13 cellular contexts compared by ENCODE assay signal in the genomic region with DNA sequence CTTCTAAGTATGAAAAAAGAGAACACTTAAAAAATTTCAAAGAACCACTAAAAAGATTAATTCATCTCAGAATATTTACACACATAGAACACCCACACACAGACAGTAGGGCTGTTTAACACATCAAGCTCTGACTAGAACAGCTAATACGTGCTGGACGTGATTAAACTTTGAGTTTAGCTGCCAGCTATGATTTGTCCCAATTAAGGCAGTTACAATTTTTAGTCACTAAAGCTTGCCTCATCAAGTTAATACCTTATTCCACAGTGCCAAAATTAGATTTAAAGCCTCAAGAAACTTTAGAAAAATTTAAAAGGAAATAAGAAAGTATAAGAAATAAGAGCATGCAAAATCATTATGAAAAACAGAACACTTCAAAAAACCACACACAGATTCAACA. TPM values are rescaled to one million over a fixed set of nuclear protein-coding genes. Genes with fewer than 3 reads are reported as not detected.
DNase-seq lines count a peak whose midpoint lies in the region; ATAC-seq and TF ChIP-seq lines count a peak whose summit lies in the region.
"Had no signal": no experiment of that assay in that cellular context is flagged by ENCODE, and none has a peak within 500 bp of the region (broad histone marks: within the 10 kb centered on the region; RNA-seq: fewer than 3 reads in every experiment).

No MANE protein-coding gene starts in this region.

- no peak overlapping the region for H2AK5ac ChIP-seq in trophoblast cell (ENCODE audit: low read length)

- no peaks in the 10 kb centered on the region for H3K9me2 ChIP-seq in OCI-LY1 (ENCODE audit: low read depth, low read length)

- no peak overlapping the region for H2BK5ac ChIP-seq in trophoblast cell (ENCODE audit: low read depth, low read length, poor library complexity)

- no peaks in the 10 kb centered on the region for H3K27me3 Mint-ChIP-seq in endodermal cell (ENCODE audit: insufficient read depth)

- no peak overlapping the region for H4K8ac ChIP-seq in trophoblast cell (ENCODE audit: low read depth, low read length)

- peaks cover 44% of the 10 kb centered on the region for H3K4me1 Mint-ChIP-seq in endodermal cell

- no peaks in the 10 kb centered on the region for H3K79me1 ChIP-seq in trophoblast cell (ENCODE audit: low read length)

- H3K4me3 Mint-ChIP-seq in endodermal cell: no peak overlapping the region
- H3K4me3 Mint-ChIP-seq: T-helper 1 cell treated with Interleukin-12 subunit alpha and Interleukin-12 subunit beta and Interleukin-4 antibody, amounts not matched to agents 30 μg/mL and 1 μg/mL, for 36 hours had no signal

- no peak overlapping the region for H2BK120ac ChIP-seq in trophoblast cell (ENCODE audit: insufficient read depth, low read length, poor library complexity)

- no peak overlapping the region for H3K23ac ChIP-seq in trophoblast cell (ENCODE audit: low read length)

- WGBS in endodermal cell (ENCODE audit: insufficient coverage in 1 of 2, insufficient read length in 1 of 2), 2 experiments: 92 to 93% methylated on average over 2 of the region's 2 CpGs
- WGBS in trophoblast cell (ENCODE audit: extremely low coverage, insufficient coverage, insufficient read length): no CpG with 5 or more reads among the region's 2 CpGs

- peak overlapping the region; percentile 61 for H3K27ac Mint-ChIP-seq in endodermal cell

- peaks cover 38% of the 10 kb centered on the region for H3K4me1 ChIP-seq in OCI-LY1 (ENCODE audit: insufficient read depth, low read length, severe bottlenecking)
- H3K4me1 ChIP-seq in endodermal cell (ENCODE audit: control insufficient read depth, insufficient read depth, low read length): no peaks in the 10 kb centered on the region
- H3K4me1 ChIP-seq in trophoblast cell (ENCODE audit: control insufficient read depth in 1 of 2, insufficient read depth in 2 of 2, low read length in 2 of 2): no peaks in the 10 kb centered on the region
- H3K4me1 ChIP-seq: pancreas had no signal

- H2AFZ ChIP-seq in OCI-LY1 (ENCODE audit: low read length): no peak overlapping the region
- H2AFZ ChIP-seq in trophoblast cell (ENCODE audit: insufficient read depth, low read length, poor library complexity): no peak overlapping the region

- DNase-seq in endodermal cell: no peak
- no peak for DNase-seq in trophoblast cell
- DNase-seq in islet precursor cell: no peak
- DNase-seq in NCI-H187 (lab: John Stamatoyannopoulos, UW): no peak
- no peak for DNase-seq in activated CD4-positive, alpha-beta T cell treated with anti-CD3 and anti-CD28 coated beads for 4 hours
- DNase-seq: activated CD8-positive, alpha-beta memory T cell treated with anti-CD3 and anti-CD28 coated beads, Interleukin-2, amount 50 U/mL, for 48 hours; Kasumi-1; NCI-H524 treated with DMSO at 0.1 percent for 48 hours; pancreas; tibial artery had no signal

- H3K27ac ChIP-seq in OCI-LY1 (ENCODE audit: low read depth, low read length, poor library complexity, severe bottlenecking): peak overlapping the region; percentile 56
- no peak overlapping the region for H3K27ac ChIP-seq in endodermal cell (ENCODE audit: low read depth, low read length)
- no peak overlapping the region for H3K27ac ChIP-seq in trophoblast cell (ENCODE audit: low read depth, low read length)
- H3K27ac ChIP-seq: pancreas had no signal

- H3F3A ChIP-seq in OCI-LY1 (ENCODE audit: insufficient read depth, low read length): no peaks in the 10 kb centered on the region

- no peaks in the 10 kb centered on the region for H3K9me3 Mint-ChIP-seq in endodermal cell
- H3K9me3 Mint-ChIP-seq: T-helper 1 cell treated with Interleukin-12 subunit alpha and Interleukin-12 subunit beta and Interleukin-4 antibody, amounts not matched to agents 30 μg/mL and 1 μg/mL, for 36 hours had no signal

- peaks cover under 1% of the 10 kb centered on the region; the same call in 1 of the 2 replicates for H3K36me3 ChIP-seq in OCI-LY1 (ENCODE audit: insufficient read depth, low read length)
- peaks cover 39% of the 10 kb centered on the region for H3K36me3 ChIP-seq in endodermal cell (ENCODE audit: control insufficient read depth, insufficient read depth, low read length)
- no peaks in the 10 kb centered on the region for H3K36me3 ChIP-seq in trophoblast cell (ENCODE audit: control insufficient read depth in 1 of 2, insufficient read depth in 2 of 2, low read length in 2 of 2)
- H3K36me3 ChIP-seq: pancreas, tibial artery had no signal

- H4K20me1 ChIP-seq in OCI-LY1 (ENCODE audit: insufficient read depth, low read length): no peaks in the 10 kb centered on the region

- no peaks in the 10 kb centered on the region for H3K27me3 ChIP-seq in OCI-LY1 (ENCODE audit: insufficient read depth, low read length)
- no peaks in the 10 kb centered on the region for H3K27me3 ChIP-seq in endodermal cell (ENCODE audit: control insufficient read depth, insufficient read depth, low read length, poor library complexity, severe bottlenecking)
- no peaks in the 10 kb centered on the region for H3K27me3 ChIP-seq in trophoblast cell (ENCODE audit: insufficient read depth, low read length)
- H3K27me3 ChIP-seq: pancreas, tibial artery had no signal

- H3K9ac ChIP-seq in OCI-LY1 (ENCODE audit: low read length) (peak overlapping the region; percentile 14; the same call in 1 of the 2 replicates), endodermal cell (ENCODE audit: extremely low read depth, low read length, poor library complexity, severe bottlenecking) (no peak overlapping the region), trophoblast cell (ENCODE audit: low read length) (no peak overlapping the region)

- peak; percentile 67 for ATAC-seq in GM18868 (IDR thresholded peaks at IDR 0.05; ENCODE audit: unreplicated experiment)

- no peak overlapping the region for H4K91ac ChIP-seq in trophoblast cell (ENCODE audit: low read depth, low read length)

- H3K4me2 ChIP-seq in OCI-LY1 (ENCODE audit: low read length) (peak overlapping the region; percentile 31; the same call in 1 of the 2 replicates), trophoblast cell (ENCODE audit: low read length) (no peak overlapping the region)

- peaks cover 35% of the 10 kb centered on the region for H3K36me3 Mint-ChIP-seq in endodermal cell (ENCODE audit: low read depth)

- peak overlapping the region; percentile 14 for H3K4ac ChIP-seq in trophoblast cell (ENCODE audit: low read depth, low read length)

- H3K18ac ChIP-seq in trophoblast cell (ENCODE audit: low read length): no peak overlapping the region

- H3K9me3 ChIP-seq in OCI-LY1 (ENCODE audit: low read length) (no peaks in the 10 kb centered on the region), endodermal cell (ENCODE audit: control insufficient read depth, low read length) (peaks cover 4% of the 10 kb centered on the region), trophoblast cell (ENCODE audit: insufficient read depth, low read depth, low read length) (no peaks in the 10 kb centered on the region)
- H3K9me3 ChIP-seq: pancreas, tibial artery had no signal

- no peak overlapping the region for H4K12ac ChIP-seq in trophoblast cell (ENCODE audit: low read depth, low read length)

- no peak overlapping the region for H2BK12ac ChIP-seq in trophoblast cell (ENCODE audit: low read length)

- H3K14ac ChIP-seq in trophoblast cell (ENCODE audit: low read length): no peak overlapping the region

- peaks cover 76% of the 10 kb centered on the region for H3K79me2 ChIP-seq in OCI-LY1 (ENCODE audit: insufficient read depth, low read length)
- H3K79me2 ChIP-seq in trophoblast cell (ENCODE audit: control insufficient read depth, insufficient read depth, low read length, poor library complexity): peaks cover 9% of the 10 kb centered on the region

- H3K4me3 ChIP-seq in OCI-LY1 (ENCODE audit: low read depth, low read length, poor library complexity, severe bottlenecking): peak overlapping the region; percentile 3
- no peak overlapping the region for H3K4me3 ChIP-seq in endodermal cell (ENCODE audit: low read length)
- no peak overlapping the region for H3K4me3 ChIP-seq in trophoblast cell (ENCODE audit: low read depth, low read length)
- H3K4me3 ChIP-seq: pancreas, tibial artery had no signal

- TF ChIP-seq CTCF in OCI-LY1 (IDR thresholded peaks at IDR 0.05; ENCODE audit: low read length) (no peak), endodermal cell (conservative IDR thresholded peaks at IDR 0.05) (no peak)

RNA-seq across cellular contexts. Expression of a gene that starts 18.9 kb away (rescaled TPM):
- 100 to 1,000 TPM; 229 to 248 TPM for total RNA-seq in endodermal cell
- 145 TPM for polyA plus RNA-seq in endodermal cell (2013, experiment 1 of 2)
- 127 TPM for polyA plus RNA-seq in endodermal cell (2013, experiment 2 of 2)
- polyA plus RNA-seq in trophoblast cell (2013): 142 and 143 TPM in 2 replicates
